ENCODE assay signal across 8 cellular contexts in genomic region chr7:155296788-155297516, GRCh38. TPM values are rescaled to one million over a fixed set of nuclear protein-coding genes. Genes with fewer than 3 reads are reported as not detected.
DNase-seq lines count a peak whose midpoint lies in the region; ATAC-seq, FAIRE-seq and TF ChIP-seq lines count a peak whose summit lies in the region.

No MANE protein-coding gene starts in this region.

- intact Hi-C loops in CD14-positive monocyte (cut with micrococcal nuclease), result loop anchor here (5.0 kb wide), 4 partner anchors 90 to 370 kb away; partner anchors contain the start of gene PAXIP1 (in 1 of the 2)

- peak; percentile 30 for ATAC-seq in GM19351 (IDR thresholded peaks at IDR 0.05; ENCODE audit: unreplicated experiment)
- ATAC-seq in HG03442 (IDR thresholded peaks at IDR 0.05; ENCODE audit: unreplicated experiment), result peak; percentile 15

- H3K4me1 Mint-ChIP-seq in CD14-positive monocyte, result peaks cover 57% of the 10 kb centered on the region
- peaks cover 36% of the 10 kb centered on the region for H3K4me1 Mint-ChIP-seq in osteocyte (ENCODE audit: unreplicated experiment)

- H3K27ac Mint-ChIP-seq in CD14-positive monocyte, result peak overlapping the region; percentile 64 to 92 (median 90)
- peak overlapping the region; percentile 76 for H3K27ac Mint-ChIP-seq in osteocyte (ENCODE audit: unreplicated experiment)

- H3K27ac ChIP-seq in thymus (ENCODE audit: low read depth), result peak overlapping the region; percentile 93

- H3K4me3 Mint-ChIP-seq in CD14-positive monocyte (peak overlapping the region; percentile 75 to 83), osteocyte (ENCODE audit: unreplicated experiment) (peak overlapping the region; percentile 74)

- FAIRE-seq in frontal cortex (lab: Jason Lieb, UNC), result no peak

- peaks cover 0 to 2% (median 0%) of the 10 kb centered on the region in 7 donors for H3K9me3 Mint-ChIP-seq in CD14-positive monocyte
- H3K9me3 Mint-ChIP-seq in osteocyte (ENCODE audit: unreplicated experiment), result no peaks in the 10 kb centered on the region

- H3K27me3 ChIP-seq in thymus (ENCODE audit: control insufficient read depth, insufficient read depth), result no peaks in the 10 kb centered on the region

- H3K27me3 Mint-ChIP-seq in CD14-positive monocyte (ENCODE audit: low read depth in 3 of 3) (peaks cover under 1 to 6% (median 5%) of the 10 kb centered on the region in 3 donors), osteocyte (ENCODE audit: unreplicated experiment) (no peaks in the 10 kb centered on the region)

- peaks cover 24% of the 10 kb centered on the region for H3K4me1 ChIP-seq in thymus (ENCODE audit: control insufficient read depth, insufficient read depth, low read length)

- no peaks in the 10 kb centered on the region for H3K9me3 ChIP-seq in thymus (ENCODE audit: control insufficient read depth)

- DNase-seq in CD14-positive monocyte (ENCODE audit: low spot score) (peak; percentile 89), RKO (ENCODE audit: low spot score) (peak; percentile 88), activated gamma-delta T cell treated with Interleukin-2 at 50 U/mL for 16 hours (peak; percentile 87), frontal cortex (ENCODE audit: low spot score in 2 of 2) (peak; percentile 22 to 61), osteocyte (ENCODE audit: extremely low spot score, unreplicated experiment) (no peak)

- H3K36me3 ChIP-seq in thymus (ENCODE audit: control insufficient read depth, insufficient read depth), result peaks cover 7% of the 10 kb centered on the region

- peak; percentile 42 for TF ChIP-seq CTCF in CD14-positive monocyte (IDR thresholded peaks at IDR 0.05)
- TF ChIP-seq CTCF in osteocyte (IDR thresholded peaks at IDR 0.05), result peak; percentile 58

- H3K36me3 Mint-ChIP-seq in CD14-positive monocyte, result peaks cover 14 to 15% of the 10 kb centered on the region in 2 donors
- no peaks in the 10 kb centered on the region for H3K36me3 Mint-ChIP-seq in osteocyte (ENCODE audit: unreplicated experiment)

- 1% methylated on average over 57 of the region's 57 CpGs for WGBS in thymus

- peak overlapping the region; percentile 66 for H3K4me3 ChIP-seq in thymus (ENCODE audit: low read length)

RNA-seq across cellular contexts. Expression of gene INSIG1, which starts 0.7 kb away (rescaled TPM):
- polyA plus RNA-seq in CD14-positive monocyte, result 10 to 100 TPM; 37.1 to 39.6 TPM
- total RNA-seq in frontal cortex, result 105 TPM
- 16.0 and 21.8 TPM in 2 replicates for total RNA-seq in osteocyte
- polyA plus RNA-seq in thymus, result 37.1 TPM
